38 cellular contexts compared by ENCODE assay signal in genomic region chr14:74296037-74296467, GRCh38. TPM values are rescaled to one million over a fixed set of nuclear protein-coding genes. Genes with fewer than 3 reads are reported as not detected.
"Had no signal": no experiment of that assay in that cellular context is flagged by ENCODE, and none has a peak within 500 bp of the region (broad histone marks: within the 10 kb centered on the region; RNA-seq: fewer than 3 reads in every experiment).

No MANE protein-coding gene starts in this region.

- DNase-seq: activated CD4-positive, alpha-beta T cell treated with anti-CD3 and anti-CD28 coated beads, Interleukin-2, amount 10 ng/mL, durations not matched to agents 7 days and 5 days; activated CD4-positive, alpha-beta T cell treated with anti-CD3 and anti-CD28 coated beads, Interleukin-2, amount 50 U/mL, for 48 hours; activated CD4-positive, CD25-positive, alpha-beta regulatory T cell; activated CD8-positive, alpha-beta T cell treated with anti-CD3 and anti-CD28 coated beads, Interleukin-2, amount 10 ng/mL, durations not matched to agents 7 days and 5 days; activated effector memory CD4-positive, alpha-beta T cell treated with anti-CD3 and anti-CD28 coated beads, Interleukin-2, amount 50 U/mL, for 16 hours; activated naive CD4-positive, alpha-beta T cell; activated T-cell treated with anti-CD3 and anti-CD28 coated beads, Interleukin-2, amount 50 U/mL, for 48 hours; adrenal gland; anterior cingulate cortex; central memory CD4-positive, alpha-beta T cell; Karpas-422; KBM-7; MM.1S; MV-4-11; NCI-H1092; NCI-H1417; NCI-H146; NCI-H187; NCI-H2029 treated with DMSO at 0.1 percent for 48 hours; NCI-H2107; NCI-H2171; NCI-H510A; NCI-H526; NCI-H748 treated with DMSO at 0.1 percent for 48 hours; NK-92 treated with Interleukin-12 subunit alpha and Interleukin-12 subunit beta, amount 100 ng/mL, for 24 hours; PC-3; Peyer's patch; RPMI8226; SHP77 treated with DMSO at 0.1 percent for 48 hours; T-cell; T-helper 2 cell; T-helper 9 cell had no signal

- H3K27ac ChIP-seq: adrenal gland, Peyer's patch, SJSA1, VCaP had no signal

- H3K9me3 Mint-ChIP-seq: activated CD4-positive, alpha-beta T cell treated with anti-CD3 and anti-CD28 coated beads, Interleukin-2, amount 10 ng/mL, durations not matched to agents 7 days and 5 days; activated naive CD4-positive, alpha-beta T cell treated with anti-CD3 and anti-CD28 coated beads, Interleukin-2, amount 50 U/mL, for 72 hours; brain; T-cell had no signal

- ATAC-seq: activated CD8-positive, alpha-beta T cell treated with anti-CD3 and anti-CD28 coated beads, Interleukin-2, amount 10 ng/mL, durations not matched to agents 7 days and 5 days; activated naive CD4-positive, alpha-beta T cell treated with anti-CD3 and anti-CD28 coated beads, Interleukin-2, amount 50 U/mL, for 72 hours; PC-3; SK-N-SH treated with all-trans-retinoic acid at 6 μM for 48 hours; T-cell had no signal

- H3K4me3 Mint-ChIP-seq: activated CD4-positive, alpha-beta T cell treated with anti-CD3 and anti-CD28 coated beads, Interleukin-2, amount 10 ng/mL, durations not matched to agents 7 days and 5 days; activated CD8-positive, alpha-beta T cell treated with anti-CD3 and anti-CD28 coated beads, Interleukin-2, amount 10 ng/mL, durations not matched to agents 7 days and 5 days; brain; T-cell had no signal

- H3K27me3 Mint-ChIP-seq: activated CD4-positive, alpha-beta T cell treated with anti-CD3 and anti-CD28 coated beads, Interleukin-2, amount 10 ng/mL, durations not matched to agents 7 days and 5 days; brain; T-cell had no signal

- H3K27me3 ChIP-seq: adrenal gland, Peyer's patch, SJSA1 had no signal

- H3K9me3 ChIP-seq: adrenal gland, Peyer's patch, SJSA1 had no signal

- H3K4me1 ChIP-seq: SJSA1 had no signal

- H3K27ac Mint-ChIP-seq: activated CD4-positive, alpha-beta T cell treated with anti-CD3 and anti-CD28 coated beads, Interleukin-2, amount 10 ng/mL, durations not matched to agents 7 days and 5 days; activated CD8-positive, alpha-beta T cell treated with anti-CD3 and anti-CD28 coated beads, Interleukin-2, amount 10 ng/mL, durations not matched to agents 7 days and 5 days; T-cell had no signal

RNA-seq across cellular contexts. Expression of gene VRTN, which starts 52.2 kb away (rescaled TPM):
- total RNA-seq: activated CD4-positive, alpha-beta T cell treated with anti-CD3 and anti-CD28 coated beads, Interleukin-2, amount 10 ng/mL, durations not matched to agents 7 days and 5 days; activated CD8-positive, alpha-beta T cell treated with anti-CD3 and anti-CD28 coated beads, Interleukin-2, amount 10 ng/mL, durations not matched to agents 7 days and 5 days; activated naive CD4-positive, alpha-beta T cell treated with anti-CD3 and anti-CD28 coated beads, Interleukin-2, amount 50 U/mL, for 72 hours; cerebellum; PC-3; SJSA1 had no signal

RNA-seq across cellular contexts. Expression of gene VSX2, which starts 56.8 kb away (rescaled TPM):
- total RNA-seq: activated CD4-positive, alpha-beta T cell treated with anti-CD3 and anti-CD28 coated beads, Interleukin-2, amount 10 ng/mL, durations not matched to agents 7 days and 5 days; activated CD8-positive, alpha-beta T cell treated with anti-CD3 and anti-CD28 coated beads, Interleukin-2, amount 10 ng/mL, durations not matched to agents 7 days and 5 days; activated naive CD4-positive, alpha-beta T cell treated with anti-CD3 and anti-CD28 coated beads, Interleukin-2, amount 50 U/mL, for 72 hours; adrenal gland; cerebellum; PC-3; Peyer's patch; SJSA1; T-cell had no signal
